In the genomic region with DNA sequence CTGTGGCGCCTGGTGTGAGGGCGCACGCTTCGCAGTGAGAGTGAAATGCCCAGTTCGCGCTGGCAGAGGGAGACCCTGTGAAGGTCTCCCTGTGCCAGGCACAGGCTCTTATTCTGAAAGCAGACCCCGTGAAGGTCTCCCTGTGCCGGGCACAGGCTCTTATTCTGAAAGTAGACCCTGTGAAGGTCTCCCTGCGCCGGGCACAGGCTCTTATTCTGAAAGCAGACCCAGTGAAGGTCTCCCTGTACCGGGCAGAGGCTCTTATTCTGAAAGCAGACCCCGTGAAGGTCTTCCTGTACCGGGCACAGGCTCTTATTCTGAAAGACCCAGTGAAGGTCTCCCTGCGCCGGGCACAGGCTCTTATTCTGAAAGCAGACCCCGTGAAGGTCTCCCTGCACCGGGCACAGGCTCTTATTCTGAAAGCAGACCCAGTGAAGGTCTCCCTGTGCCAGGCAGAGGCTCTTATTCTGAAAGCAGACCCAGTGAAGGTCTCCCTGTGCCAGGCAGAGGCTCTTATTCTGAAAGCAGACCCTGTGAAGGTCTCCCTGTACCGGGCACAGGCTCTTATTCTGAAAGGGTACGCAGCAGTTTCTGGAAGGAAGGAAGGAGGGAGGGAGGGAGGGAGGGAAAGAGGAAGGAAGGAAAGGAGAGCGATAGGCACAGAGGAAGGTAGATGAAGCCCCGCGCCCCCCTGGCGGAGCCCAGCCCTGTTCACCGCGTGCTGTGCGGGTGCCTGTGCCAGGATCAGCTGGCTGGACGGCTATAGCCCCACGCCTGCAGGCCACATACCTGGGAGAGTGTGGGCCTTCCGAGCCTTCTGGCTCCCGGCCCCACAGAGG, we compare ENCODE assay signal across 8 cellular contexts. TPM values are rescaled to one million over a fixed set of nuclear protein-coding genes. Genes with fewer than 3 reads are reported as not detected.
DNase-seq lines count a peak whose midpoint lies in the region; ATAC-seq lines count a peak whose summit lies in the region.

No MANE protein-coding gene starts in this region.

- H3K27me3 ChIP-seq in mononuclear cell (ENCODE audit: insufficient read depth, low read length): no peaks in the 10 kb centered on the region

- H3K4me1 ChIP-seq in mononuclear cell (ENCODE audit: insufficient read depth, low read length): peaks cover 38% of the 10 kb centered on the region

- DNase-seq in NCI-H1436 (lab: John Stamatoyannopoulos, UW): peak; percentile 85
- DNase-seq in NCI-H1436 treated with DMSO at 0.1 percent for 48 hours (lab: John Stamatoyannopoulos, UW): no peak
- DNase-seq in NOMO-1 treated with dmso at 0.1 percent for 144 hours (lab: John Stamatoyannopoulos, UW; ENCODE audit: unreplicated experiment): peak; percentile 71
- peak; percentile 52 for DNase-seq in activated T-cell treated with anti-CD3 and anti-CD28 coated beads for 24 hours (ENCODE audit: low read depth)
- no peak for DNase-seq in epithelial cell of prostate (ENCODE audit: low read depth, low spot score)
- DNase-seq in stimulated activated CD8-positive, alpha-beta memory T cell treated with anti-CD3 and anti-CD28 coated beads, Interleukin-7, amount 100 ng/mL, for 1 hour (ENCODE audit: low read depth in 2 of 2): peak; percentile 14 to 19

- peak overlapping the region; percentile 63 for H3K27ac ChIP-seq in epithelial cell of prostate

- H3K9me3 ChIP-seq in mononuclear cell (ENCODE audit: low read depth, low read length): no peaks in the 10 kb centered on the region

- peak overlapping the region; percentile 42 for H3K4me3 ChIP-seq in mononuclear cell (ENCODE audit: low read length)

- ATAC-seq in GM18867 (IDR thresholded peaks at IDR 0.05; ENCODE audit: unreplicated experiment): no peak

RNA-seq across cellular contexts. Expression of gene WDR45B, which starts 55.3 kb away (rescaled TPM):
- 73.3 TPM for total RNA-seq in mononuclear cell

Comparison
In these comparisons a context has a peak if more than half of its experiments do, and no peak if none do; other contexts are left out.
1. DNase-seq: peak in NCI-H1436 (single experiment), NOMO-1 treated with dmso at 0.1 percent for 144 hours (single experiment), activated T-cell treated with anti-CD3 and anti-CD28 coated beads for 24 hours (single experiment) and stimulated activated CD8-positive, alpha-beta memory T cell treated with anti-CD3 and anti-CD28 coated beads, Interleukin-7, amount 100 ng/mL, for 1 hour (2 of 2); none in NCI-H1436 treated with DMSO at 0.1 percent for 48 hours (single experiment) and epithelial cell of prostate (single experiment).